ENCODE assay signal across 13 cellular contexts in genomic region chr3:172536505-172536904, GRCh38. TPM values are rescaled to one million over a fixed set of nuclear protein-coding genes. Genes with fewer than 3 reads are reported as not detected.
DNase-seq lines count a peak whose midpoint lies in the region; ATAC-seq and TF ChIP-seq lines count a peak whose summit lies in the region.
"Had no signal": no experiment of that assay in that cellular context is flagged by ENCODE, and none has a peak within 500 bp of the region (broad histone marks: within the 10 kb centered on the region; RNA-seq: fewer than 3 reads in every experiment).

No MANE protein-coding gene starts in this region.

- H3K4me1 ChIP-seq in esophagus squamous epithelium (peaks cover 9 to 39% (median 13%) of the 10 kb centered on the region in 3 donors), suprapubic skin (peaks cover 22% of the 10 kb centered on the region), endodermal cell (ENCODE audit: control insufficient read depth, insufficient read depth, low read length) (no peaks in the 10 kb centered on the region)

- no peaks in the 10 kb centered on the region for H3K9me3 Mint-ChIP-seq in activated T-cell treated with anti-CD3 and anti-CD28 coated beads, Interleukin-2, amount 50 U/mL, for 24 hours
- no peaks in the 10 kb centered on the region for H3K9me3 Mint-ChIP-seq in T-cell
- peaks cover 8% of the 10 kb centered on the region for H3K9me3 Mint-ChIP-seq in endodermal cell

- H3K9me3 ChIP-seq in esophagus squamous epithelium, result no peaks in the 10 kb centered on the region
- no peaks in the 10 kb centered on the region for H3K9me3 ChIP-seq in suprapubic skin
- no peaks in the 10 kb centered on the region for H3K9me3 ChIP-seq in endodermal cell (ENCODE audit: control insufficient read depth, low read length)

- ATAC-seq in T-cell (replicated peaks in 1 of 4), result peak in 1 of 4 experiments; percentile 38
- no peak for ATAC-seq in HG03521 (IDR thresholded peaks at IDR 0.05; ENCODE audit: unreplicated experiment)
- ATAC-seq: heart right ventricle had no signal

- H3K36me3 ChIP-seq in esophagus squamous epithelium (no peaks in the 10 kb centered on the region), suprapubic skin (no peaks in the 10 kb centered on the region), endodermal cell (ENCODE audit: control insufficient read depth, insufficient read depth, low read length) (no peaks in the 10 kb centered on the region)
- H3K36me3 ChIP-seq: heart right ventricle had no signal

- H3K4me1 Mint-ChIP-seq in activated T-cell treated with anti-CD3 and anti-CD28 coated beads, Interleukin-2, amount 50 U/mL, for 24 hours (ENCODE audit: low read depth), result peaks cover 40% of the 10 kb centered on the region
- H3K4me1 Mint-ChIP-seq in T-cell (peaks cover 31 to 48% (median 36%) of the 10 kb centered on the region in 3 donors), endodermal cell (peaks cover 3% of the 10 kb centered on the region)

- H3K4me3 ChIP-seq in esophagus squamous epithelium (no peak overlapping the region), suprapubic skin (no peak overlapping the region), endodermal cell (ENCODE audit: low read length) (no peak overlapping the region)
- H3K4me3 ChIP-seq: heart right ventricle had no signal

- CTCF ChIA-PET in T-cell (lab: Charles Lee), result interaction anchor here in 1 of 2 donors (0.6 kb wide), 2 partner anchors 508 to 997 kb away, joined by 3 read pairs; no protein-coding TSS in a partner anchor

- H3K27ac ChIP-seq in esophagus squamous epithelium (peak overlapping the region; percentile 53 to 83 (median 74)), suprapubic skin (peak overlapping the region; percentile 58), endodermal cell (ENCODE audit: low read depth, low read length) (no peak overlapping the region)

- WGBS in esophagus squamous epithelium, 2 donors, result 89 to 94% methylated on average over 1 of the region's 1 CpG
- WGBS in suprapubic skin, result 93% methylated on average over 1 of the region's 1 CpG
- WGBS in endodermal cell (ENCODE audit: insufficient coverage in 1 of 2, insufficient read length in 1 of 2), 2 experiments, result 90% methylated on average over 1 of the region's 1 CpG; no CpG with 5 or more reads in 1 of the 2 experiments

- TF ChIP-seq CTCF in esophagus squamous epithelium (IDR thresholded peaks at IDR 0.05) (no peak), suprapubic skin (IDR thresholded peaks at IDR 0.05) (no peak), endodermal cell (conservative IDR thresholded peaks at IDR 0.05) (no peak)

- no peak overlapping the region for H3K9ac ChIP-seq in endodermal cell (ENCODE audit: extremely low read depth, low read length, poor library complexity, severe bottlenecking)

- no peak for TF ChIP-seq EP300 in suprapubic skin (IDR thresholded peaks at IDR 0.05)

- H3K27ac Mint-ChIP-seq in activated T-cell treated with anti-CD3 and anti-CD28 coated beads, Interleukin-2, amount 50 U/mL, for 24 hours, result peak overlapping the region; percentile 78
- peak overlapping the region; percentile 89 to 93 for H3K27ac Mint-ChIP-seq in T-cell
- no peak overlapping the region for H3K27ac Mint-ChIP-seq in endodermal cell

- TF ChIP-seq POLR2A in esophagus squamous epithelium (IDR thresholded peaks at IDR 0.05) (no peak), suprapubic skin (IDR thresholded peaks at IDR 0.05) (no peak)

- POLR2A ChIA-PET in T-cell (lab: Charles Lee), result no interaction called here

- H3K27me3 ChIP-seq in esophagus squamous epithelium (no peaks in the 10 kb centered on the region), suprapubic skin (no peaks in the 10 kb centered on the region), endodermal cell (ENCODE audit: control insufficient read depth, insufficient read depth, low read length, poor library complexity, severe bottlenecking) (no peaks in the 10 kb centered on the region)
- H3K27me3 ChIP-seq: heart right ventricle had no signal

- no peaks in the 10 kb centered on the region for H3K27me3 Mint-ChIP-seq in activated T-cell treated with anti-CD3 and anti-CD28 coated beads, Interleukin-2, amount 50 U/mL, for 24 hours
- H3K27me3 Mint-ChIP-seq in T-cell, result no peaks in the 10 kb centered on the region
- H3K27me3 Mint-ChIP-seq in endodermal cell (ENCODE audit: insufficient read depth), result no peaks in the 10 kb centered on the region

- no peak for DNase-seq in activated T-cell treated with anti-CD3 and anti-CD28 coated beads, Interleukin-2, amount 50 U/mL, for 24 hours
- DNase-seq in activated T-cell treated with anti-CD3 and anti-CD28 coated beads, Interleukin-2, amount 50 U/mL, for 48 hours, result no peak
- no peak for DNase-seq in T-cell
- no peak for DNase-seq in esophagus squamous epithelium (lab: John Stamatoyannopoulos, UW)
- no peak for DNase-seq in suprapubic skin (ENCODE audit: low spot score in 2 of 2)
- DNase-seq in endodermal cell, result no peak
- no peak for DNase-seq in stimulated activated CD4-positive, alpha-beta T cell treated with anti-CD3 and anti-CD28 coated beads, Interleukin-2, amount 100 ng/mL, for 48 hours
- DNase-seq: activated CD8-positive, alpha-beta memory T cell treated with anti-CD3 and anti-CD28 coated beads, Interleukin-2, amount 50 U/mL, for 4 hours; effector memory CD4-positive, alpha-beta T cell; heart right ventricle; NCI-H446 treated with DMSO at 0.1 percent for 48 hours; T-helper 9 cell had no signal

- H3K4me3 Mint-ChIP-seq in activated T-cell treated with anti-CD3 and anti-CD28 coated beads, Interleukin-2, amount 50 U/mL, for 24 hours, result no peak overlapping the region
- H3K4me3 Mint-ChIP-seq in T-cell, result peak overlapping the region in 1 of 3 donors; percentile 62
- no peak overlapping the region for H3K4me3 Mint-ChIP-seq in endodermal cell

- intact Hi-C loops in esophagus squamous epithelium (cut with DNase I), result no loop called here

- H3K36me3 Mint-ChIP-seq in activated T-cell treated with anti-CD3 and anti-CD28 coated beads, Interleukin-2, amount 50 U/mL, for 24 hours (ENCODE audit: low read depth), result no peaks in the 10 kb centered on the region
- H3K36me3 Mint-ChIP-seq in T-cell, result no peaks in the 10 kb centered on the region
- H3K36me3 Mint-ChIP-seq in endodermal cell (ENCODE audit: low read depth), result no peaks in the 10 kb centered on the region

RNA-seq across cellular contexts. Expression of gene TNFSF10, which starts 13.3 kb away (rescaled TPM):
- total RNA-seq in T-cell, result 10 to 100 TPM; 22.3 to 49.7 (median 35.8) TPM
- total RNA-seq in esophagus squamous epithelium, result 100 to 1,000 TPM in 2 of 4 donors, 10 to 100 TPM in 2; 61.7 to 128 (median 83.8) TPM
- total RNA-seq in suprapubic skin, result 10 to 100 TPM; 56.7 to 88.7 (median 66.3) TPM
- total RNA-seq in endodermal cell, result under 1 TPM in 1 of 2 donors, not detected in 1; 0.51 TPM
- polyA plus RNA-seq in endodermal cell (2013, experiment 1 of 2), result not detected
- not detected for polyA plus RNA-seq in endodermal cell (2013, experiment 2 of 2)

Comparison
In these comparisons a context has a peak if more than half of its experiments do, and no peak if none do; other contexts are left out.
1. RNA of gene TNFSF10, which starts 13.3 kb away (total RNA-seq): 61.7 to 128 TPM in esophagus squamous epithelium, 56.7 to 88.7 TPM in suprapubic skin and 22.3 to 49.7 TPM in T-cell; 0.51 TPM in endodermal cell; every median in the first group is over 10 times any median in the second.